Comparison of ENCODE assay signal across 8 cellular contexts in the genomic region with DNA sequence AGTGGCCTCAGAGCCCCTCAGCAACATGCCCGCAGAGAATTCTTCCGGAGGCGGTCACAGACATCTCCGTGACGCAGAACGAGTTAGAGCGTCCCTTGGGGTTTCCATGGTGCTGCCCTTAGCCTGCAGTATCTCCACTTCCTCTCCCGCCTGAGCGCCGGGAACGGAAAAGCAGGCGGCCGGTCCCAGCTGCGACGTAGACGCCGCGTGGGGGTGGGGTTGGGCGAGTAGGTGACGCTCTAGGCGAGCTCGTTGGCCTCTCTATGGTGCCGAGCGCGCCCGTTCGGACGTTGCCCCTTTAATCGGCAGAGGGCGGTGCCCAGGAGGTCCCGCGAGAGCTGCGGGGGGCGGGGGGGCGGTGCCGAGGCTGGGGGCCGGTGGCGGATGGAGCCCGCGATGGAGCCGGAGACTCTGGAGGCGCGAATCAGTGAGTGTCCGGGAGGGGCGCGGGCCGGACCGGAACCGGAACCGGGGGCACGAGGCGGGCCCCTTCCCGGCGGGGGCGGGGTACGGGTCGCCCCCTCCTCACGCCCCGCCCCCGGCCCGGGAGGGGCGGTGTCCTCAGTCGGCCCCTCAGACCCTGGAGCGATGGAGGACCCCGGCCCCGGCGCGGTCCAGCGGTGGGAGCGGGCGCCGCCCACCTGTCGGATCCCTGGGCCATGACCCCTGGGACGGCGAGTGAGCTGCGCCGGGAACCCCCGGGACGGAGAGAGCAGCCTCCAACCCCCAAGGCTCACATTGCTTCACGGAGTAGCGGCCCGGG. TPM values are rescaled to one million over a fixed set of nuclear protein-coding genes. Genes with fewer than 3 reads are reported as not detected.
A peak's percentile ranks its signal among the peaks of the same experiment; 100 is the strongest.
DNase-seq lines count a peak whose midpoint lies in the region; ATAC-seq and TF ChIP-seq lines count a peak whose summit lies in the region.

A gene with protein sequence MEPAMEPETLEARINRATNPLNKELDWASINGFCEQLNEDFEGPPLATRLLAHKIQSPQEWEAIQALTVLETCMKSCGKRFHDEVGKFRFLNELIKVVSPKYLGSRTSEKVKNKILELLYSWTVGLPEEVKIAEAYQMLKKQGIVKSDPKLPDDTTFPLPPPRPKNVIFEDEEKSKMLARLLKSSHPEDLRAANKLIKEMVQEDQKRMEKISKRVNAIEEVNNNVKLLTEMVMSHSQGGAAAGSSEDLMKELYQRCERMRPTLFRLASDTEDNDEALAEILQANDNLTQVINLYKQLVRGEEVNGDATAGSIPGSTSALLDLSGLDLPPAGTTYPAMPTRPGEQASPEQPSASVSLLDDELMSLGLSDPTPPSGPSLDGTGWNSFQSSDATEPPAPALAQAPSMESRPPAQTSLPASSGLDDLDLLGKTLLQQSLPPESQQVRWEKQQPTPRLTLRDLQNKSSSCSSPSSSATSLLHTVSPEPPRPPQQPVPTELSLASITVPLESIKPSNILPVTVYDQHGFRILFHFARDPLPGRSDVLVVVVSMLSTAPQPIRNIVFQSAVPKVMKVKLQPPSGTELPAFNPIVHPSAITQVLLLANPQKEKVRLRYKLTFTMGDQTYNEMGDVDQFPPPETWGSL (plus strand): TSS at position 358 of the 763 bp plus-strand sequence. CDS start 27 bp downstream, at position 385.

- peak; percentile 71 for ATAC-seq in HG02870 (IDR thresholded peaks at IDR 0.05; ENCODE audit: unreplicated experiment)

- in situ Hi-C loops in GM13976 (cut with MboI; ENCODE audit: low sequenced_read_pairs, unreplicated experiment) (no loop called here), transverse colon (cut with MboI; ENCODE audit: low pct_ligation_motif_present in 1 of 4, low pct_unique_long_range_greater_than_20kb in 1 of 4, low sequenced_read_pairs in 3 of 4) (no loop called here)

- peak within 1 kb of the TSS; percentile 27 to 89 (median 57) for H3K4me3 ChIP-seq in adrenal gland
- peak within 1 kb of the TSS; percentile 62 to 94 (median 88) for H3K4me3 ChIP-seq in transverse colon

- 0 to 1% (median 0%) methylated on average over 6 to 82 of the region's 82 CpGs for WGBS in adrenal gland, 4 donors
- 0% methylated on average over 20 of the region's 82 CpGs; no CpG with 5 or more reads in 1 of the 2 donors for WGBS in transverse colon (ENCODE audit: low coverage in 1 of 2), 2 donors

- H3K4me1 ChIP-seq in adrenal gland (replicated peaks in 1 of 2) (peaks cover 20 to 46% of the 10 kb centered on the region in 2 donors), transverse colon (peaks cover 9 to 51% (median 41%) of the 10 kb centered on the region in 4 donors)

- H3K27me3 ChIP-seq in adrenal gland (no peaks in the 10 kb centered on the region), transverse colon (no peaks in the 10 kb centered on the region)

- H3K27ac ChIP-seq in adrenal gland (peak within 1 kb of the TSS; percentile 80 to 99 (median 94)), transverse colon (peak within 1 kb of the TSS; percentile 91 to 97 (median 94))

- TF ChIP-seq CTCF in GM13976 (IDR thresholded peaks at IDR 0.05; ENCODE audit: borderline replicate concordance, control extremely low read depth, extremely low read depth, insufficient read depth, missing control alignments), result no peak
- peak in 3 of 6 experiments; percentile 15 to 16 (median 16) for TF ChIP-seq CTCF in adrenal gland (IDR thresholded peaks at IDR 0.05)
- TF ChIP-seq CTCF in transverse colon (IDR thresholded peaks at IDR 0.05), result peak in 1 of 5 experiments; percentile 30

- DNase-seq in GM13976 (ENCODE audit: low spot score), result peak; percentile 97
- DNase-seq in NCI-H146 treated with DMSO at 0.1 percent for 48 hours (lab: John Stamatoyannopoulos, UW; ENCODE audit: unreplicated experiment), result peak; percentile 79
- peak; percentile 94 to 100 (median 96) for DNase-seq in T-helper 1 cell
- peak; percentile 94 to 98 (median 97) for DNase-seq in adrenal gland
- DNase-seq in cardiac septum (ENCODE audit: low spot score), result peak; percentile 98
- DNase-seq in pons (ENCODE audit: low spot score), result peak; percentile 98
- DNase-seq in transverse colon, result peak; percentile 97

- no peaks in the 10 kb centered on the region for H3K9me3 ChIP-seq in adrenal gland (replicated peaks in 1 of 3)
- H3K9me3 ChIP-seq in transverse colon, result no peaks in the 10 kb centered on the region

- peak; percentile 39 for TF ChIP-seq EP300 in transverse colon (IDR thresholded peaks at IDR 0.05; ENCODE audit: low read depth)

- H3K36me3 ChIP-seq in adrenal gland (replicated peaks in 1 of 2) (no peaks in the 10 kb centered on the region), transverse colon (no peaks in the 10 kb centered on the region)

- intact Hi-C loops in adrenal gland (cut with DNase I) (no loop called here), cardiac septum (cut with DNase I) (loop anchor here (2.0 to 5.0 kb wide), 3 partner anchors 46 to 78 kb away; a partner anchor contains a TSS), transverse colon (cut with DNase I; ENCODE audit: low total_unique reads) (no loop called here)

- peak; percentile 30 to 73 for TF ChIP-seq POLR2A in adrenal gland (IDR thresholded peaks at IDR 0.05)
- peak; percentile 65 for TF ChIP-seq POLR2A in transverse colon (IDR thresholded peaks at IDR 0.05)

RNA-seq across cellular contexts. Expression of the gene that starts here (rescaled TPM):
- 10 to 100 TPM; 30.6 to 93.3 (median 65.6) TPM for total RNA-seq in adrenal gland
- polyA plus RNA-seq in adrenal gland, result 100 to 1,000 TPM in 2 of 3 donors, 10 to 100 TPM in 1; 42.4 to 160 (median 107) TPM
- total RNA-seq in cardiac septum, result 32.5 TPM
- 100 to 1,000 TPM in 1 of 4 donors, 10 to 100 TPM in 3; 60.1 to 142 (median 73.8) TPM for total RNA-seq in transverse colon

Comparison
In these comparisons a context has a peak if more than half of its experiments do, and no peak if none do; other contexts are left out.
1. Peak in every context shown above with its lines: DNase-seq, ATAC-seq, H3K4me3 ChIP-seq and H3K27ac ChIP-seq.